In the genomic region with DNA sequence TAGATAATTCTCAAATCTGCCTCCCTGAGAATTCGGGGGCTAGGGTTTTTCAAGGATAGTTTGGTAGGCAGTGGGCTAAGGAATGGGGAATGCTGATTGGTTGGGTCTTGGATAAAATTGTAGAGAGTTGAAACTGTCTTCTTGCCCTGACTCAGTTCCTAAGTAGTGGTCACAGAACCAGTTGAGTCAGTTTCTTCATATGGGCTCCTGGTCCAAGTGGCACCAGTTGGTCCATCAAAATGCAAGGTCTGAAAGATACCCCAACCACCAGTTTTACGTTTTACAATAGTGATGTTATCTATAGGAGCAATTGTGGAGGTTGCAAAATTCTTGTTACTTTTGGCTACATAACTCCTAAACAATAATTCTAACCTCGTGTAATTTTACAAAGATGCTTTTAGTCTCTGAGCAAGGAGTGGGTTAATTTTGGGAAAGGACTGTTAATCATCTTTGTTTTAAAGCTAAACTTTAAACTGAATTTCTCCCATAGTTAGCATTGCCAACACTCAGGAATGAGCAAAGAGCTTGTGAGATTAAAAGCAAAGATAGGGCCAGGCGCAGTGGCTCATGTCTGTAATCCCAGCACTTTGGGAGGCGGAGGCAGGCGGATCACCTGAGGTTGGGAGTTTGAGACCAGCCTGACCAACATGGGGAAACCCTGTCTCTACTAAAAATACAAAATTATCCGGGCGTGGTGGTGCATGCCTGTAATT, we compare ENCODE assay signal across 1 cellular context.
TF ChIP-seq lines count a peak whose summit lies in the region.

No MANE protein-coding gene starts in this region.

TF ChIP-seq in HepG2, 621 proteins besides CTCF, POLR2A, EP300 and RAD21 (continued from another document):
- TF ChIP-seq, protein P1, sequence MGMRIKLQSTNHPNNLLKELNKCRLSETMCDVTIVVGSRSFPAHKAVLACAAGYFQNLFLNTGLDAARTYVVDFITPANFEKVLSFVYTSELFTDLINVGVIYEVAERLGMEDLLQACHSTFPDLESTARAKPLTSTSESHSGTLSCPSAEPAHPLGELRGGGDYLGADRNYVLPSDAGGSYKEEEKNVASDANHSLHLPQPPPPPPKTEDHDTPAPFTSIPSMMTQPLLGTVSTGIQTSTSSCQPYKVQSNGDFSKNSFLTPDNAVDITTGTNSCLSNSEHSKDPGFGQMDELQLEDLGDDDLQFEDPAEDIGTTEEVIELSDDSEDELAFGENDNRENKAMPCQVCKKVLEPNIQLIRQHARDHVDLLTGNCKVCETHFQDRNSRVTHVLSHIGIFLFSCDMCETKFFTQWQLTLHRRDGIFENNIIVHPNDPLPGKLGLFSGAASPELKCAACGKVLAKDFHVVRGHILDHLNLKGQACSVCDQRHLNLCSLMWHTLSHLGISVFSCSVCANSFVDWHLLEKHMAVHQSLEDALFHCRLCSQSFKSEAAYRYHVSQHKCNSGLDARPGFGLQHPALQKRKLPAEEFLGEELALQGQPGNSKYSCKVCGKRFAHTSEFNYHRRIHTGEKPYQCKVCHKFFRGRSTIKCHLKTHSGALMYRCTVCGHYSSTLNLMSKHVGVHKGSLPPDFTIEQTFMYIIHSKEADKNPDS (CRISPR knock-in tag; IDR thresholded peaks at IDR 0.05), result no peak
- TF ChIP-seq, protein P2, sequence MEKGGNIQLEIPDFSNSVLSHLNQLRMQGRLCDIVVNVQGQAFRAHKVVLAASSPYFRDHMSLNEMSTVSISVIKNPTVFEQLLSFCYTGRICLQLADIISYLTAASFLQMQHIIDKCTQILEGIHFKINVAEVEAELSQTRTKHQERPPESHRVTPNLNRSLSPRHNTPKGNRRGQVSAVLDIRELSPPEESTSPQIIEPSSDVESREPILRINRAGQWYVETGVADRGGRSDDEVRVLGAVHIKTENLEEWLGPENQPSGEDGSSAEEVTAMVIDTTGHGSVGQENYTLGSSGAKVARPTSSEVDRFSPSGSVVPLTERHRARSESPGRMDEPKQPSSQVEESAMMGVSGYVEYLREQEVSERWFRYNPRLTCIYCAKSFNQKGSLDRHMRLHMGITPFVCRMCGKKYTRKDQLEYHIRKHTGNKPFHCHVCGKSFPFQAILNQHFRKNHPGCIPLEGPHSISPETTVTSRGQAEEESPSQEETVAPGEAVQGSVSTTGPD (CRISPR knock-in tag; IDR thresholded peaks at IDR 0.05), result no peak
- no peak for TF ChIP-seq ZNF703 (CRISPR knock-in tag; IDR thresholded peaks at IDR 0.05; ENCODE audit: borderline replicate concordance)
